15 cellular contexts compared by ENCODE assay signal in genomic region chrX:31499120-31499519, GRCh38.
DNase-seq lines count a peak whose midpoint lies in the region; ATAC-seq lines count a peak whose summit lies in the region.
"Had no signal": no experiment of that assay in that cellular context is flagged by ENCODE, and none has a peak within 500 bp of the region (broad histone marks: within the 10 kb centered on the region; RNA-seq: fewer than 3 reads in every experiment).

No MANE protein-coding gene starts in this region.

- no peaks in the 10 kb centered on the region for H3K27me3 Mint-ChIP-seq in activated naive CD8-positive, alpha-beta T cell treated with anti-CD3 and anti-CD28 coated beads for 36 hours
- H3K27me3 Mint-ChIP-seq: CD4-positive, alpha-beta T cell had no signal

- ATAC-seq in HG02588 (IDR thresholded peaks at IDR 0.05; ENCODE audit: unreplicated experiment) = no peak

- DNase-seq in HS-27A (ENCODE audit: low read depth) (peak; percentile 23), astrocyte of the hippocampus (ENCODE audit: low read depth, low spot score) (peak; percentile 15), glomerular endothelial cell (ENCODE audit: extremely low read depth, low read depth, low spot score) (peak; percentile 56), smooth muscle cell of the brain vasculature (ENCODE audit: low read depth, low spot score) (peak; percentile 47), ureter (ENCODE audit: low spot score) (no peak), DMS 273 treated with DMSO at 0.1 percent for 48 hours (lab: John Stamatoyannopoulos, UW) (no peak)
- no peak for DNase-seq in activated naive CD8-positive, alpha-beta T cell treated with anti-CD3 and anti-CD28 coated beads for 36 hours
- DNase-seq: CD4-positive, alpha-beta T cell; effector CD4-positive, alpha-beta T cell; hippocampal formation; NCI-H1048; NCI-H446 treated with DMSO at 0.1 percent for 48 hours had no signal

- no peaks in the 10 kb centered on the region for H3K9me3 Mint-ChIP-seq in activated naive CD8-positive, alpha-beta T cell treated with anti-CD3 and anti-CD28 coated beads for 36 hours
- H3K9me3 Mint-ChIP-seq: CD4-positive, alpha-beta T cell; T-helper 1 cell treated with Interleukin-12 subunit alpha and Interleukin-12 subunit beta and Interleukin-4 antibody, amounts not matched to agents 30 μg/mL and 1 μg/mL, for 36 hours had no signal

- H3K27ac Mint-ChIP-seq in activated naive CD8-positive, alpha-beta T cell treated with anti-CD3 and anti-CD28 coated beads for 36 hours = no peak overlapping the region
- H3K27ac Mint-ChIP-seq: CD4-positive, alpha-beta T cell; T-helper 1 cell treated with Interleukin-12 subunit alpha and Interleukin-12 subunit beta and Interleukin-4 antibody, amounts not matched to agents 30 μg/mL and 1 μg/mL, for 36 hours had no signal

- H3K36me3 Mint-ChIP-seq in activated naive CD8-positive, alpha-beta T cell treated with anti-CD3 and anti-CD28 coated beads for 36 hours = no peaks in the 10 kb centered on the region

- H3K4me3 Mint-ChIP-seq in activated naive CD8-positive, alpha-beta T cell treated with anti-CD3 and anti-CD28 coated beads for 36 hours = no peak overlapping the region
- H3K4me3 Mint-ChIP-seq: CD4-positive, alpha-beta T cell; neural crest cell; T-helper 1 cell treated with Interleukin-12 subunit alpha and Interleukin-12 subunit beta and Interleukin-4 antibody, amounts not matched to agents 30 μg/mL and 1 μg/mL, for 36 hours had no signal

- H3K4me1 Mint-ChIP-seq in activated naive CD8-positive, alpha-beta T cell treated with anti-CD3 and anti-CD28 coated beads for 36 hours = no peaks in the 10 kb centered on the region

Comparison
In these comparisons a context has a peak if more than half of its experiments do, and no peak if none do; other contexts are left out.
1. DNase-seq: peak in HS-27A (single experiment), astrocyte of the hippocampus (single experiment), glomerular endothelial cell (single experiment) and smooth muscle cell of the brain vasculature (single experiment); none in activated naive CD8-positive, alpha-beta T cell treated with anti-CD3 and anti-CD28 coated beads for 36 hours (single experiment), ureter (single experiment) and DMS 273 treated with DMSO at 0.1 percent for 48 hours (single experiment).